30 cellular contexts compared by ENCODE assay signal in genomic region chr20:34942301-34942700, GRCh38.
"Had no signal": no experiment of that assay in that cellular context is flagged by ENCODE, and none has a peak within 500 bp of the region (broad histone marks: within the 10 kb centered on the region; RNA-seq: fewer than 3 reads in every experiment).

No MANE protein-coding gene starts in this region.

- FAIRE-seq: K562, RCC 7860 had no signal

- ATAC-seq: activated CD8-positive, alpha-beta T cell treated with anti-CD3 and anti-CD28 coated beads for 36 hours; K562; PC-3 had no signal

- H3K27ac ChIP-seq: ascending aorta, WERI-Rb-1 had no signal

- DNase-seq: activated CD4-positive, alpha-beta T cell treated with anti-CD3 and anti-CD28 coated beads for 1 hour; activated CD4-positive, alpha-beta T cell treated with anti-CD3 and anti-CD28 coated beads, Interleukin-2, amount 10 ng/mL, durations not matched to agents 24 days and 14 days; activated CD4-positive, alpha-beta T cell treated with anti-CD3 and anti-CD28 coated beads, Interleukin-2, amount 50 U/mL, for 4 hours; activated CD4-positive, CD25-positive, alpha-beta regulatory T cell; activated CD8-positive, alpha-beta T cell treated with anti-CD3 and anti-CD28 coated beads for 36 hours; activated gamma-delta T cell; activated naive CD4-positive, alpha-beta T cell treated with Interleukin-2 at 50 U/mL for 16 hours; activated naive CD8-positive, alpha-beta T cell treated with anti-CD3 and anti-CD28 coated beads, Interleukin-2, amount 10 ng/mL, durations not matched to agents 7 days and 5 days; activated T-cell treated with anti-CD3 and anti-CD28 coated beads, Interleukin-2, amount 50 U/mL, for 24 hours; amygdala; NCI-H1092 treated with DMSO at 0.1 percent for 48 hours; NCI-H1417; NCI-H146; NCI-H187; NCI-H2029 treated with DMSO at 0.1 percent for 48 hours; NCI-H2107; NCI-H2171; NCI-H510A; NCI-H526; NCI-H748 treated with DMSO at 0.1 percent for 48 hours; NK-92 treated with Interleukin-12 subunit alpha and Interleukin-12 subunit beta, amount 100 ng/mL, for 24 hours; PC-3; Right ventricle myocardium superior; T1000; WERI-Rb-1 had no signal

- H3K27me3 ChIP-seq: ascending aorta had no signal

- H3K4me1 ChIP-seq: ascending aorta had no signal

- H3K27me3 Mint-ChIP-seq: activated CD4-positive, alpha-beta T cell treated with anti-CD3 and anti-CD28 coated beads, Interleukin-2, amount 10 ng/mL, durations not matched to agents 24 days and 14 days; activated CD8-positive, alpha-beta T cell treated with anti-CD3 and anti-CD28 coated beads for 36 hours; activated naive CD4-positive, alpha-beta T cell treated with anti-CD3 and anti-CD28 coated beads, Interleukin-2, amount 50 U/mL, for 24 hours; activated naive CD8-positive, alpha-beta T cell treated with anti-CD3 and anti-CD28 coated beads, Interleukin-2, amount 10 ng/mL, durations not matched to agents 7 days and 5 days; activated T-cell treated with anti-CD3 and anti-CD28 coated beads, Interleukin-2, amount 50 U/mL, for 24 hours had no signal

- H3K9me3 ChIP-seq: ascending aorta had no signal

- H3K4me3 ChIP-seq: ascending aorta, K562 had no signal

- H3K9me3 Mint-ChIP-seq: activated CD4-positive, alpha-beta T cell treated with anti-CD3 and anti-CD28 coated beads, Interleukin-2, amount 10 ng/mL, durations not matched to agents 24 days and 14 days; activated CD8-positive, alpha-beta T cell treated with anti-CD3 and anti-CD28 coated beads for 36 hours; activated naive CD4-positive, alpha-beta T cell treated with anti-CD3 and anti-CD28 coated beads, Interleukin-2, amount 50 U/mL, for 24 hours; activated naive CD8-positive, alpha-beta T cell treated with anti-CD3 and anti-CD28 coated beads, Interleukin-2, amount 10 ng/mL, durations not matched to agents 7 days and 5 days; activated T-cell treated with anti-CD3 and anti-CD28 coated beads, Interleukin-2, amount 50 U/mL, for 24 hours; activated T-helper 2 cell treated with anti-CD3 and anti-CD28 coated beads, Interferon-gamma antibody, Interleukin-2, Interleukin-4, amounts not matched to agents 10 μg/mL and 5 μg/mL and 100 μg/mL, durations not matched to agents 14 hours and 24 hours and 36 hours had no signal

- H3K27ac Mint-ChIP-seq: activated CD4-positive, alpha-beta T cell treated with anti-CD3 and anti-CD28 coated beads, Interleukin-2, amount 10 ng/mL, durations not matched to agents 24 days and 14 days; activated CD8-positive, alpha-beta T cell treated with anti-CD3 and anti-CD28 coated beads for 36 hours; activated naive CD4-positive, alpha-beta T cell treated with anti-CD3 and anti-CD28 coated beads, Interleukin-2, amount 50 U/mL, for 24 hours; activated naive CD8-positive, alpha-beta T cell treated with anti-CD3 and anti-CD28 coated beads, Interleukin-2, amount 10 ng/mL, durations not matched to agents 7 days and 5 days; activated T-helper 2 cell treated with anti-CD3 and anti-CD28 coated beads, Interferon-gamma antibody, Interleukin-2, Interleukin-4, amounts not matched to agents 10 μg/mL and 5 μg/mL and 100 μg/mL, durations not matched to agents 14 hours and 24 hours and 36 hours had no signal

- H3K4me3 Mint-ChIP-seq: activated CD4-positive, alpha-beta T cell treated with anti-CD3 and anti-CD28 coated beads, Interleukin-2, amount 10 ng/mL, durations not matched to agents 24 days and 14 days; activated CD8-positive, alpha-beta T cell treated with anti-CD3 and anti-CD28 coated beads for 36 hours; activated naive CD4-positive, alpha-beta T cell treated with anti-CD3 and anti-CD28 coated beads, Interleukin-2, amount 50 U/mL, for 24 hours; activated naive CD8-positive, alpha-beta T cell treated with anti-CD3 and anti-CD28 coated beads, Interleukin-2, amount 10 ng/mL, durations not matched to agents 7 days and 5 days; activated T-cell treated with anti-CD3 and anti-CD28 coated beads, Interleukin-2, amount 50 U/mL, for 24 hours had no signal

- H3K4me1 Mint-ChIP-seq: activated CD4-positive, alpha-beta T cell treated with anti-CD3 and anti-CD28 coated beads, Interleukin-2, amount 10 ng/mL, durations not matched to agents 24 days and 14 days; activated naive CD4-positive, alpha-beta T cell treated with anti-CD3 and anti-CD28 coated beads, Interleukin-2, amount 50 U/mL, for 24 hours; activated naive CD8-positive, alpha-beta T cell treated with anti-CD3 and anti-CD28 coated beads, Interleukin-2, amount 10 ng/mL, durations not matched to agents 7 days and 5 days had no signal
